In genomic region chr5:93674866-93675457, GRCh38 we compare ENCODE assay signal across 17 cellular contexts.
DNase-seq lines count a peak whose midpoint lies in the region; ATAC-seq and TF ChIP-seq lines count a peak whose summit lies in the region.
"Had no signal": no experiment of that assay in that cellular context is flagged by ENCODE, and none has a peak within 500 bp of the region (broad histone marks: within the 10 kb centered on the region; RNA-seq: fewer than 3 reads in every experiment).

No MANE protein-coding gene starts in this region.

- no peaks in the 10 kb centered on the region for H3K9me3 Mint-ChIP-seq in nephron
- H3K9me3 Mint-ChIP-seq: activated T-helper 1 cell treated with anti-CD3 and anti-CD28 coated beads, Interleukin-12 subunit alpha, Interleukin-12 subunit beta, Interleukin-2, Interleukin-4 antibody, amounts not matched to agents 30 ng/mL and 10 ng/mL and 1 ng/mL, durations not matched to agents 14 hours and 24 hours and 36 hours; neural crest cell had no signal

- intact Hi-C loops in Right ventricle myocardium superior (cut with DNase I) (no loop called here), Right ventricle myocardium inferior (cut with DNase I) (no loop called here)

- peak overlapping the region; percentile 25 to 93 (median 30) for H3K27ac Mint-ChIP-seq in nephron
- H3K27ac Mint-ChIP-seq: activated T-helper 1 cell treated with anti-CD3 and anti-CD28 coated beads, Interleukin-12 subunit alpha, Interleukin-12 subunit beta, Interleukin-2, Interleukin-4 antibody, amounts not matched to agents 30 ng/mL and 10 ng/mL and 1 ng/mL, durations not matched to agents 14 hours and 24 hours and 36 hours had no signal

- no peaks in the 10 kb centered on the region for H3K27me3 Mint-ChIP-seq in nephron (ENCODE audit: low read depth)

- no peak for TF ChIP-seq CTCF in nephron (IDR thresholded peaks at IDR 0.05; ENCODE audit: unreplicated experiment in 3 of 3)

- DNase-seq in Right ventricle myocardium superior (no peak), Right ventricle myocardium inferior (ENCODE audit: missing footprints) (no peak), NCI-H1092 (lab: John Stamatoyannopoulos, UW) (no peak), HEK293T (ENCODE audit: extremely low spot score) (no peak), NCI-H446 (lab: John Stamatoyannopoulos, UW) (no peak)
- DNase-seq: brain microvascular endothelial cell; Caco-2; GOT3; NK-92 treated with Interleukin-12 subunit alpha and Interleukin-12 subunit beta, amount 100 ng/mL, for 24 hours; spleen; tibial artery had no signal

- POLR2A ChIA-PET in HEK293T (lab: Yijun Ruan, JAX), result interaction anchor here (0.6 to 3.2 kb wide), 4 partner anchors 54 to 92 kb away, joined by 3 to 23 read pairs (median 4); no protein-coding TSS in a partner anchor

- peaks cover 53% of the 10 kb centered on the region for H3K4me1 Mint-ChIP-seq in nephron

- H3K4me3 Mint-ChIP-seq in nephron, result no peak overlapping the region
- H3K4me3 Mint-ChIP-seq: activated T-helper 1 cell treated with anti-CD3 and anti-CD28 coated beads, Interleukin-12 subunit alpha, Interleukin-12 subunit beta, Interleukin-2, Interleukin-4 antibody, amounts not matched to agents 30 ng/mL and 10 ng/mL and 1 ng/mL, durations not matched to agents 14 hours and 24 hours and 36 hours; neural crest cell had no signal

- CTCF ChIA-PET in HEK293T (lab: Yijun Ruan, JAX), result interaction anchor here (1.0 to 1.2 kb wide), 2 partner anchors 66 to 126 kb away, joined by 3 to 4 read pairs; no protein-coding TSS in a partner anchor

- ATAC-seq in Right ventricle myocardium superior (ENCODE audit: poor library complexity) (peak; percentile 27), Right ventricle myocardium inferior (no peak), HG02588 (IDR thresholded peaks at IDR 0.05; ENCODE audit: unreplicated experiment) (peak; percentile 56), HG03342 (IDR thresholded peaks at IDR 0.05; ENCODE audit: unreplicated experiment) (peak; percentile 61)
- ATAC-seq: HepG2 had no signal

- no peaks in the 10 kb centered on the region for H3K36me3 Mint-ChIP-seq in nephron (ENCODE audit: low read depth)

TF ChIP-seq in HEK293T, 16 proteins besides CTCF, POLR2A, EP300 and RAD21:
- no peak for TF ChIP-seq SP1 (IDR thresholded peaks at IDR 0.05)
- no peak for TF ChIP-seq LEF1 (IDR thresholded peaks at IDR 0.05; ENCODE audit: borderline replicate concordance)
- TF ChIP-seq BHLHE40 (IDR thresholded peaks at IDR 0.05; ENCODE audit: borderline replicate concordance), result no peak
- TF ChIP-seq PKNOX1 (IDR thresholded peaks at IDR 0.05), result no peak
